Comparison of ENCODE assay signal across 12 cellular contexts in genomic region chr1:176241385-176242015, GRCh38. TPM values are rescaled to one million over a fixed set of nuclear protein-coding genes. Genes with fewer than 3 reads are reported as not detected.
DNase-seq lines count a peak whose midpoint lies in the region; ATAC-seq lines count a peak whose summit lies in the region.
"Had no signal": no experiment of that assay in that cellular context is flagged by ENCODE, and none has a peak within 500 bp of the region (broad histone marks: within the 10 kb centered on the region; RNA-seq: fewer than 3 reads in every experiment).

No MANE protein-coding gene starts in this region.

- peak; percentile 19 to 22 for DNase-seq in activated T-cell treated with anti-CD3 and anti-CD28 coated beads, Interleukin-2, amount 50 U/mL, for 72 hours
- no peak for DNase-seq in activated T-cell treated with anti-CD3 and anti-CD28 coated beads, Interleukin-2, amount 50 U/mL, for 1 hour
- DNase-seq in NCI-H460 (ENCODE audit: extremely low read depth, low read depth) (peak; percentile 95), epithelial cell of prostate (ENCODE audit: low read depth, low spot score) (peak; percentile 88), caudate nucleus (lab: John Stamatoyannopoulos, UW) (no peak), T-helper 17 cell (no peak)
- no peak for DNase-seq in stimulated activated effector memory CD8-positive, alpha-beta T cell treated with anti-CD3 and anti-CD28 coated beads, Interleukin-12 subunit alpha, Interleukin-12 subunit beta, amount 100 ng/mL, for 72 hours (ENCODE audit: low spot score in 2 of 2)
- DNase-seq: CD8-positive, alpha-beta T cell; left ventricle myocardium inferior; NCI-H2081 treated with DMSO at 0.1 percent for 48 hours; WERI-Rb-1 had no signal

- H3K36me3 Mint-ChIP-seq in activated T-cell treated with anti-CD3 and anti-CD28 coated beads, Interleukin-2, amount 50 U/mL, for 72 hours (ENCODE audit: insufficient read depth in 2 of 2) = peaks cover 0 to 2% of the 10 kb centered on the region in 2 donors
- no peaks in the 10 kb centered on the region for H3K36me3 Mint-ChIP-seq in stimulated activated effector memory CD8-positive, alpha-beta T cell treated with anti-CD3 and anti-CD28 coated beads, Interleukin-12 subunit alpha, Interleukin-12 subunit beta, amount 100 ng/mL, for 72 hours
- peaks cover 4% of the 10 kb centered on the region for H3K36me3 Mint-ChIP-seq in T-helper 17 cell (ENCODE audit: low read depth)
- H3K36me3 Mint-ChIP-seq: CD8-positive, alpha-beta T cell had no signal

- H3K27ac ChIP-seq in epithelial cell of prostate (peak overlapping the region; percentile 78), caudate nucleus (ENCODE audit: low read depth, low read length) (no peak overlapping the region)
- H3K27ac ChIP-seq: left ventricle myocardium inferior, WERI-Rb-1 had no signal

- ATAC-seq in activated T-cell treated with anti-CD3 and anti-CD28 coated beads, Interleukin-2, amount 50 U/mL, for 72 hours (replicated peaks in 1 of 2) = peak; percentile 99 to 100
- ATAC-seq in stimulated activated effector memory CD8-positive, alpha-beta T cell treated with anti-CD3 and anti-CD28 coated beads, Interleukin-12 subunit alpha, Interleukin-12 subunit beta, amount 100 ng/mL, for 72 hours = peak; percentile 93
- ATAC-seq in HG03439 (IDR thresholded peaks at IDR 0.05; ENCODE audit: unreplicated experiment) = no peak
- no peak for ATAC-seq in T-helper 17 cell
- ATAC-seq: CD8-positive, alpha-beta T cell had no signal

- H3K4me3 Mint-ChIP-seq in activated T-cell treated with anti-CD3 and anti-CD28 coated beads, Interleukin-2, amount 50 U/mL, for 72 hours = peak overlapping the region in 1 of 2 donors; percentile 60
- no peak overlapping the region for H3K4me3 Mint-ChIP-seq in stimulated activated effector memory CD8-positive, alpha-beta T cell treated with anti-CD3 and anti-CD28 coated beads, Interleukin-12 subunit alpha, Interleukin-12 subunit beta, amount 100 ng/mL, for 72 hours
- no peak overlapping the region for H3K4me3 Mint-ChIP-seq in T-helper 17 cell
- H3K4me3 Mint-ChIP-seq: CD8-positive, alpha-beta T cell had no signal

- no peaks in the 10 kb centered on the region for H3K9me3 ChIP-seq in T-helper 17 cell (ENCODE audit: control insufficient read depth, low read length, poor library complexity, severe bottlenecking)
- H3K9me3 ChIP-seq: left ventricle myocardium inferior had no signal

- H3K27me3 Mint-ChIP-seq in activated T-cell treated with anti-CD3 and anti-CD28 coated beads, Interleukin-2, amount 50 U/mL, for 72 hours (ENCODE audit: low read depth) = peaks cover 21% of the 10 kb centered on the region
- H3K27me3 Mint-ChIP-seq in T-helper 17 cell = peaks cover 35% of the 10 kb centered on the region

- H3K9me3 Mint-ChIP-seq in activated T-cell treated with anti-CD3 and anti-CD28 coated beads, Interleukin-2, amount 50 U/mL, for 72 hours = no peaks in the 10 kb centered on the region
- H3K9me3 Mint-ChIP-seq in stimulated activated effector memory CD8-positive, alpha-beta T cell treated with anti-CD3 and anti-CD28 coated beads, Interleukin-12 subunit alpha, Interleukin-12 subunit beta, amount 100 ng/mL, for 72 hours = no peaks in the 10 kb centered on the region
- H3K9me3 Mint-ChIP-seq: CD8-positive, alpha-beta T cell had no signal

- H3K27ac Mint-ChIP-seq in activated T-cell treated with anti-CD3 and anti-CD28 coated beads, Interleukin-2, amount 50 U/mL, for 72 hours = peak overlapping the region; percentile 82
- H3K27ac Mint-ChIP-seq in stimulated activated effector memory CD8-positive, alpha-beta T cell treated with anti-CD3 and anti-CD28 coated beads, Interleukin-12 subunit alpha, Interleukin-12 subunit beta, amount 100 ng/mL, for 72 hours = no peak overlapping the region
- no peak overlapping the region for H3K27ac Mint-ChIP-seq in T-helper 17 cell
- H3K27ac Mint-ChIP-seq: CD8-positive, alpha-beta T cell had no signal

- H3K4me1 Mint-ChIP-seq in activated T-cell treated with anti-CD3 and anti-CD28 coated beads, Interleukin-2, amount 50 U/mL, for 72 hours (ENCODE audit: low read depth) = peaks cover 15% of the 10 kb centered on the region
- H3K4me1 Mint-ChIP-seq in stimulated activated effector memory CD8-positive, alpha-beta T cell treated with anti-CD3 and anti-CD28 coated beads, Interleukin-12 subunit alpha, Interleukin-12 subunit beta, amount 100 ng/mL, for 72 hours = peaks cover 7% of the 10 kb centered on the region
- no peaks in the 10 kb centered on the region for H3K4me1 Mint-ChIP-seq in T-helper 17 cell

RNA-seq across cellular contexts. Expression of gene COP1, which starts 34.4 kb away (rescaled TPM):
- 10 to 100 TPM; 53.5 to 56.8 TPM for total RNA-seq in activated T-cell treated with anti-CD3 and anti-CD28 coated beads, Interleukin-2, amount 50 U/mL, for 72 hours
- total RNA-seq in NCI-H460 (2014; rRNA removed; shearing (Covaris generic)) = 56.7 and 57.9 TPM in 2 replicates
- 31.2 and 42.3 TPM in 2 replicates for polyA plus RNA-seq in NCI-H460 (2014; cell fraction: nucleus; rRNA removed)
- 10 to 100 TPM; 43.6 to 46.4 TPM for total RNA-seq in T-helper 17 cell

Comparison
In these comparisons a context has a peak if more than half of its experiments do, and no peak if none do; other contexts are left out.
1. DNase-seq: peak in activated T-cell treated with anti-CD3 and anti-CD28 coated beads, Interleukin-2, amount 50 U/mL, for 72 hours (2 of 2), NCI-H460 (single experiment) and epithelial cell of prostate (single experiment); none in activated T-cell treated with anti-CD3 and anti-CD28 coated beads, Interleukin-2, amount 50 U/mL, for 1 hour (single experiment), stimulated activated effector memory CD8-positive, alpha-beta T cell treated with anti-CD3 and anti-CD28 coated beads, Interleukin-12 subunit alpha, Interleukin-12 subunit beta, amount 100 ng/mL, for 72 hours (0 of 2), caudate nucleus (0 of 61) and T-helper 17 cell (0 of 3).
2. ATAC-seq: peak in activated T-cell treated with anti-CD3 and anti-CD28 coated beads, Interleukin-2, amount 50 U/mL, for 72 hours (2 of 2) and stimulated activated effector memory CD8-positive, alpha-beta T cell treated with anti-CD3 and anti-CD28 coated beads, Interleukin-12 subunit alpha, Interleukin-12 subunit beta, amount 100 ng/mL, for 72 hours (single experiment); none in HG03439 (single experiment) and T-helper 17 cell (single experiment).